In genomic region chr2:222305510-222306392, GRCh38 we compare ENCODE assay signal across 8 cellular contexts. TPM values are rescaled to one million over a fixed set of nuclear protein-coding genes. Genes with fewer than 3 reads are reported as not detected.
DNase-seq lines count a peak whose midpoint lies in the region; ATAC-seq and TF ChIP-seq lines count a peak whose summit lies in the region.

No MANE protein-coding gene starts in this region.

- no peak for TF ChIP-seq CTCF in cardiac fibroblast (IDR thresholded peaks at IDR 0.05; ENCODE audit: low read depth, low read length)
- no peak for TF ChIP-seq CTCF in vagina (IDR thresholded peaks at IDR 0.05)

- H3K9me2 ChIP-seq in Karpas-422 (replicated peaks; ENCODE audit: insufficient read depth, low read length) = no peaks in the 10 kb centered on the region

- H3K4me2 ChIP-seq in Karpas-422 (ENCODE audit: low read depth, low read length, poor library complexity, severe bottlenecking) = peak overlapping the region; percentile 83
- peak overlapping the region; percentile 81 for H3K4me2 ChIP-seq in mesenchymal stem cell (ENCODE audit: low read length, poor library complexity, severe bottlenecking)

- no peak overlapping the region for H2BK120ac ChIP-seq in mesenchymal stem cell (ENCODE audit: low read depth, low read length)

- DNase-seq in NCI-H1417 (lab: John Stamatoyannopoulos, UW) (peak; percentile 34 to 85 (median 78)), NCI-H1417 treated with DMSO at 0.1 percent for 48 hours (lab: John Stamatoyannopoulos, UW) (no peak), Karpas-422 (peak; percentile 64), cardiac fibroblast (ENCODE audit: low read depth in 2 of 2) (no peak), mesenchymal stem cell (no peak), vagina (ENCODE audit: extremely low spot score in 2 of 2) (no peak)

- peak overlapping the region in 1 of 2 experiments; percentile 36 for H3K23ac ChIP-seq in mesenchymal stem cell (ENCODE audit: low read length in 2 of 2)

- H3K9me3 ChIP-seq in Karpas-422 (ENCODE audit: low read length) (no peaks in the 10 kb centered on the region), mesenchymal stem cell (ENCODE audit: control insufficient read depth, low read length) (peaks cover 5% of the 10 kb centered on the region), vagina (no peaks in the 10 kb centered on the region)

- TF ChIP-seq POLR2A in vagina (IDR thresholded peaks at IDR 0.05) = no peak

- no peaks in the 10 kb centered on the region for H4K20me1 ChIP-seq in Karpas-422 (ENCODE audit: insufficient read depth, low read depth, low read length)

- no peak overlapping the region for H2BK5ac ChIP-seq in mesenchymal stem cell (ENCODE audit: low read depth, low read length, poor library complexity, severe bottlenecking)

- H3K27me3 ChIP-seq in Karpas-422 (ENCODE audit: low read length) (no peaks in the 10 kb centered on the region), mesenchymal stem cell (ENCODE audit: control insufficient read depth in 1 of 2, insufficient read depth in 1 of 2, low read length in 2 of 2) (peaks cover 100% of the 10 kb centered on the region in 2 experiments), vagina (peaks cover 37% of the 10 kb centered on the region)

- H3K36me3 ChIP-seq in Karpas-422 (ENCODE audit: insufficient read depth, low read length) = no peaks in the 10 kb centered on the region
- no peaks in the 10 kb centered on the region for H3K36me3 ChIP-seq in mesenchymal stem cell (ENCODE audit: control insufficient read depth in 1 of 2, insufficient read depth in 2 of 2, low read depth in 1 of 2, low read length in 2 of 2)
- H3K36me3 ChIP-seq in vagina = no peaks in the 10 kb centered on the region

- H2BK12ac ChIP-seq in mesenchymal stem cell (ENCODE audit: low read length in 2 of 2) = no peak overlapping the region

- H3K14ac ChIP-seq in mesenchymal stem cell (ENCODE audit: low read length in 2 of 2) = peak overlapping the region in 1 of 2 experiments; percentile 14

- no peak for ATAC-seq in GM21367 (IDR thresholded peaks at IDR 0.05; ENCODE audit: unreplicated experiment)
- no peak for ATAC-seq in HG02571 (IDR thresholded peaks at IDR 0.05; ENCODE audit: unreplicated experiment)

- H2AFZ ChIP-seq in Karpas-422 (ENCODE audit: low read length) = peak overlapping the region; percentile 69
- H2AFZ ChIP-seq in mesenchymal stem cell (ENCODE audit: low read depth, low read length) = no peak overlapping the region

- H3K27ac ChIP-seq in Karpas-422 (ENCODE audit: low read length) (no peak overlapping the region), mesenchymal stem cell (ENCODE audit: low read length, poor library complexity, severe bottlenecking) (no peak overlapping the region), vagina (no peak overlapping the region)

- H3K9ac ChIP-seq in Karpas-422 (ENCODE audit: low read length) (peak overlapping the region; percentile 59), mesenchymal stem cell (ENCODE audit: low read length) (no peak overlapping the region)

- H3K4me1 ChIP-seq in Karpas-422 (ENCODE audit: low read length) (peaks cover 24% of the 10 kb centered on the region), mesenchymal stem cell (ENCODE audit: control insufficient read depth, insufficient read depth, low read depth, low read length) (peaks cover 18% of the 10 kb centered on the region), vagina (peaks cover 38% of the 10 kb centered on the region)

- no peak overlapping the region for H2BK15ac ChIP-seq in mesenchymal stem cell (ENCODE audit: low read depth, poor library complexity, severe bottlenecking)

- H4K8ac ChIP-seq in mesenchymal stem cell (ENCODE audit: low read length) = no peak overlapping the region

- peak overlapping the region; percentile 67 for H3K4me3 ChIP-seq in Karpas-422 (ENCODE audit: low read length)
- peak overlapping the region; percentile 41 to 54 for H3K4me3 ChIP-seq in cardiac fibroblast (replicated peaks in 1 of 2; ENCODE audit: low read depth in 2 of 2, low read length in 2 of 2)
- peak overlapping the region; percentile 40 to 79 for H3K4me3 ChIP-seq in mesenchymal stem cell (ENCODE audit: insufficient read depth in 1 of 2, low read depth in 1 of 2, low read length in 2 of 2)
- peak overlapping the region; percentile 34 to 50 for H3K4me3 ChIP-seq in vagina

- H3K18ac ChIP-seq in mesenchymal stem cell (ENCODE audit: low read depth in 1 of 2, low read length in 2 of 2) = no peak overlapping the region

- intact Hi-C loops in vagina (cut with DNase I) = no loop called here

- under 1% methylated on average over 66 of the region's 66 CpGs for WGBS in mesenchymal stem cell

- no peak overlapping the region for H4K91ac ChIP-seq in mesenchymal stem cell (ENCODE audit: low read length)

- no peaks in the 10 kb centered on the region for H3K79me1 ChIP-seq in mesenchymal stem cell (replicated peaks; ENCODE audit: low read length, poor library complexity, severe bottlenecking)

- H3K4ac ChIP-seq in mesenchymal stem cell (ENCODE audit: low read depth in 1 of 2, low read length in 2 of 2) = no peak overlapping the region

- no peaks in the 10 kb centered on the region for H3K79me2 ChIP-seq in Karpas-422 (ENCODE audit: low read length)

- no peak overlapping the region for H2AK5ac ChIP-seq in mesenchymal stem cell (ENCODE audit: low read length, severe bottlenecking)

RNA-seq across cellular contexts. Expression of gene PAX3, which starts 7.0 kb away (rescaled TPM):
- total RNA-seq in Karpas-422 (2014; rRNA removed; shearing (Covaris generic); ENCODE audit: low replicate concordance) = not detected in 2 replicates
- not detected for polyA plus RNA-seq in mesenchymal stem cell (2013, experiment 1 of 2)
- not detected for polyA plus RNA-seq in mesenchymal stem cell (2013, experiment 2 of 2)
- total RNA-seq in vagina = not detected

Comparison
In these comparisons a context has a peak if more than half of its experiments do, and no peak if none do; other contexts are left out.
1. DNase-seq: peak in NCI-H1417 (3 of 3) and Karpas-422 (single experiment); none in NCI-H1417 treated with DMSO at 0.1 percent for 48 hours (single experiment), cardiac fibroblast (0 of 2), mesenchymal stem cell (single experiment) and vagina (0 of 2).
2. Peak in every context shown above with its lines, with median percentiles within 50 percentile points of each other: H3K4me3 ChIP-seq.